In genomic region chr1:89996415-89997110, GRCh38 we compare ENCODE assay signal across 8 cellular contexts. TPM values are rescaled to one million over a fixed set of nuclear protein-coding genes. Genes with fewer than 3 reads are reported as not detected.
DNase-seq lines count a peak whose midpoint lies in the region; FAIRE-seq and TF ChIP-seq lines count a peak whose summit lies in the region.

No MANE protein-coding gene starts in this region.

- peak overlapping the region; percentile 95 for H3K4me2 ChIP-seq in GM23248 (ENCODE audit: unreplicated experiment)

- H3K4me3 ChIP-seq in GM23248 (peak overlapping the region; percentile 94), skeletal muscle tissue (ENCODE audit: low read length in 3 of 3) (peak overlapping the region; percentile 78 to 89 (median 88))

- peak overlapping the region; percentile 99 for H3K27ac Mint-ChIP-seq in glutamatergic neuron (ENCODE audit: unreplicated experiment)

- H3K9me3 Mint-ChIP-seq in glutamatergic neuron (ENCODE audit: unreplicated experiment) = peaks cover 7% of the 10 kb centered on the region

- peaks cover 4% of the 10 kb centered on the region for H3K27me3 Mint-ChIP-seq in glutamatergic neuron (ENCODE audit: unreplicated experiment)

- no peak overlapping the region for H2AFZ ChIP-seq in GM23248

- H3K9me2 ChIP-seq in GM23248 (ENCODE audit: insufficient read depth) = no peaks in the 10 kb centered on the region

- H3K79me2 ChIP-seq in GM23248 (ENCODE audit: insufficient read depth) = peaks cover 64% of the 10 kb centered on the region

- H3K27ac ChIP-seq in GM23248 = peak overlapping the region; percentile 89; the same call in 1 of the 2 replicates
- H3K27ac ChIP-seq in VCaP = peak overlapping the region; percentile 96
- no peak overlapping the region for H3K27ac ChIP-seq in skeletal muscle tissue (ENCODE audit: low read depth, low read length)

- no peaks in the 10 kb centered on the region for H3K27me3 ChIP-seq in GM23248 (replicated peaks; ENCODE audit: insufficient read depth)
- H3K27me3 ChIP-seq in skeletal muscle tissue (ENCODE audit: control insufficient read depth in 3 of 3, insufficient read depth in 3 of 3, low read length in 3 of 3) = no peaks in the 10 kb centered on the region

- no peak for TF ChIP-seq CTCF in VCaP (conservative IDR thresholded peaks at IDR 0.05)
- TF ChIP-seq CTCF in glutamatergic neuron (IDR thresholded peaks at IDR 0.05; ENCODE audit: partially characterized antibody, unreplicated experiment) = no peak

- 0 out of 2 replicates have a peak, but pooled peaks cover 7% of the 10 kb centered on the region for H3K36me3 ChIP-seq in GM23248 (ENCODE audit: low read depth)
- peaks cover 0 to 5% (median 0%) of the 10 kb centered on the region in 3 donors for H3K36me3 ChIP-seq in skeletal muscle tissue (ENCODE audit: control insufficient read depth in 3 of 3, insufficient read depth in 3 of 3, low read length in 3 of 3)

- peak overlapping the region; percentile 96 for H3K9ac ChIP-seq in GM23248
- peak overlapping the region; percentile 97 to 99 (median 98) for H3K9ac ChIP-seq in skeletal muscle tissue (ENCODE audit: low read depth in 1 of 3, low read length in 3 of 3)

- no peaks in the 10 kb centered on the region for H3K9me3 ChIP-seq in GM23248 (ENCODE audit: low read depth)
- H3K9me3 ChIP-seq in skeletal muscle tissue (ENCODE audit: control insufficient read depth in 3 of 3, low read length in 3 of 3) = no peaks in the 10 kb centered on the region

- H3F3A ChIP-seq in GM23248 (ENCODE audit: insufficient read depth) = peaks cover 10% of the 10 kb centered on the region; the same call in 1 of the 2 replicates

- DNase-seq in GM23248 = no peak
- DNase-seq in glutamatergic neuron = no peak
- DNase-seq in NAMALWA (ENCODE audit: low spot score) = no peak
- no peak for DNase-seq in HTR-8/SVneo (ENCODE audit: insufficient read length, low spot score)
- DNase-seq in SHP77 (lab: John Stamatoyannopoulos, UW) = no peak
- DNase-seq in HT-29 (ENCODE audit: low spot score) = no peak

- 44 to 46% methylated on average over 9 of the region's 9 CpGs for WGBS in GM23248 (ENCODE audit: low coverage in 1 of 2, low lambda C conversion rate in 2 of 2, missing lambda C conversion rate in 2 of 2), 2 experiments

- H3K4me1 Mint-ChIP-seq in glutamatergic neuron (ENCODE audit: low read depth, unreplicated experiment) = peaks cover 61% of the 10 kb centered on the region

- peaks cover 4% of the 10 kb centered on the region for H4K20me1 ChIP-seq in GM23248 (ENCODE audit: insufficient read depth)

- H3K36me3 Mint-ChIP-seq in glutamatergic neuron (ENCODE audit: unreplicated experiment) = no peaks in the 10 kb centered on the region

- H3K4me3 Mint-ChIP-seq in glutamatergic neuron (ENCODE audit: unreplicated experiment) = peak overlapping the region; percentile 93

- FAIRE-seq in HTR-8/SVneo (lab: Jason Lieb, UNC) = no peak

- H3K4me1 ChIP-seq in GM23248 (ENCODE audit: insufficient read depth) (peaks cover 35% of the 10 kb centered on the region), skeletal muscle tissue (ENCODE audit: control insufficient read depth in 3 of 3, insufficient read depth in 3 of 3, low read length in 3 of 3) (peaks cover 4 to 19% (median 9%) of the 10 kb centered on the region in 3 donors)

- in situ Hi-C loops in GM23248 (cut with MboI) = loop anchor here (25.0 kb wide), 1 partner anchor 359 kb away; the partner anchor contains the start of gene LRRC8C

RNA-seq across cellular contexts. Expression of gene ZNF326, which starts 1.7 kb away (rescaled TPM):
- 5.2 and 5.6 TPM in 2 replicates for total RNA-seq in GM23248 (2014; rRNA removed; shearing (Covaris generic))
- 17.2 and 17.7 TPM in 2 replicates for polyA plus RNA-seq in GM23248 (2016; fragmentation: Nextera tagmentation; extraction: Ambion mirVana)
- total RNA-seq in glutamatergic neuron (ENCODE audit: unreplicated experiment) = 57.8 TPM
- total RNA-seq in skeletal muscle tissue = 7.8 TPM
- 4.4 and 6.8 TPM in 2 replicates for total RNA-seq in HT-29 (2014; rRNA removed; shearing (Covaris generic))
